Comparison of ENCODE assay signal across 1 cellular context in genomic region chr1:42456010-42456753, GRCh38.
TF ChIP-seq lines count a peak whose summit lies in the region.

PPCS (plus strand) TSS chr1:42456543; CDS start chr1:42456566, 23 bp downstream.
A gene with protein sequence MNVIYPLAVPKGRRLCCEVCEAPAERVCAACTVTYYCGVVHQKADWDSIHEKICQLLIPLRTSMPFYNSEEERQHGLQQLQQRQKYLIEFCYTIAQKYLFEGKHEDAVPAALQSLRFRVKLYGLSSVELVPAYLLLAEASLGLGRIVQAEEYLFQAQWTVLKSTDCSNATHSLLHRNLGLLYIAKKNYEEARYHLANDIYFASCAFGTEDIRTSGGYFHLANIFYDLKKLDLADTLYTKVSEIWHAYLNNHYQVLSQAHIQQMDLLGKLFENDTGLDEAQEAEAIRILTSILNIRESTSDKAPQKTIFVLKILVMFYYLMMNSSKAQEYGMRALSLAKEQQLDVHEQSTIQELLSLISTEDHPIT (minus strand): TSS chr1:42456022. CDS start chr1:42455997, 25 bp downstream.

TF ChIP-seq in HepG2, 621 proteins besides CTCF, POLR2A, EP300 and RAD21 (continued from another document and continues in another):
- TF ChIP-seq NCOR1 (IDR thresholded peaks at IDR 0.05; ENCODE audit: borderline replicate concordance, low read length) (0 out of 2 replicates have a peak, but pooled peaks have one; percentile 27), GTF3A (CRISPR knock-in tag; conservative IDR thresholded peaks at IDR 0.05) (no peak), ZNF407 (CRISPR knock-in tag; IDR thresholded peaks at IDR 0.05; ENCODE audit: not compliant biosample characterization) (peak; percentile 16), TP53 (CRISPR knock-in tag; conservative IDR thresholded peaks at IDR 0.05) (no peak), MTA3 (CRISPR knock-in tag; IDR thresholded peaks at IDR 0.05) (no peak), ZSCAN31 (CRISPR knock-in tag; IDR thresholded peaks at IDR 0.05; ENCODE audit: low read depth) (peak; percentile 46; the same call in 1 of the 2 replicates), TGIF2 (CRISPR knock-in tag; IDR thresholded peaks at IDR 0.05) (peak; percentile 30; the same call in 1 of the 2 replicates), ZNF160 (CRISPR knock-in tag; IDR thresholded peaks at IDR 0.05) (peak; percentile 26; the same call in 1 of the 2 replicates), ZHX2 (IDR thresholded peaks at IDR 0.05; ENCODE audit: low read depth) (peak; percentile 53; the same call in 1 of the 2 replicates), ZHX2 (CRISPR knock-in tag; IDR thresholded peaks at IDR 0.05; ENCODE audit: borderline replicate concordance) (no peak), ZNF335 (CRISPR knock-in tag; IDR thresholded peaks at IDR 0.05) (peak; percentile 71; the same call in 1 of the 2 replicates), ZNF256 (CRISPR knock-in tag; conservative IDR thresholded peaks at IDR 0.05) (0 out of 2 replicates have a peak, but pooled peaks have one; percentile 15), GABPA (IDR thresholded peaks at IDR 0.05; ENCODE audit: low read depth, low read length) (no peak; the same call in 1 of the 2 replicates), GABPA (CRISPR knock-in tag; IDR thresholded peaks at IDR 0.05; ENCODE audit: low read depth) (0 out of 2 replicates have a peak, but pooled peaks have one; percentile 22), TAF1 (CRISPR knock-in tag; IDR thresholded peaks at IDR 0.05) (peak; percentile 97), SOX13 (IDR thresholded peaks at IDR 0.05) (no peak), SOX13 (CRISPR knock-in tag; conservative IDR thresholded peaks at IDR 0.05 in 1 of 2, IDR thresholded peaks at IDR 0.05 in 1 of 2) (peak in 1 of 2 experiments; percentile 19; a peak in 1 of 4 replicates), ZFP41 (CRISPR knock-in tag; IDR thresholded peaks at IDR 0.05; ENCODE audit: borderline replicate concordance) (peak; percentile 55; the same call in 1 of the 2 replicates), ZNF563 (CRISPR knock-in tag; IDR thresholded peaks at IDR 0.05) (peak; percentile 71), U2AF2 (IDR thresholded peaks at IDR 0.05; ENCODE audit: low read depth, low read length) (0 out of 2 replicates have a peak, but pooled peaks have one; percentile 77), ZNF230 (CRISPR knock-in tag; IDR thresholded peaks at IDR 0.05) (peak; percentile 87; the same call in 1 of the 2 replicates), ESRRA (CRISPR knock-in tag; IDR thresholded peaks at IDR 0.05; ENCODE audit: low read depth) (peak; percentile 62; the same call in 1 of the 2 replicates), HIC2 (CRISPR knock-in tag; IDR thresholded peaks at IDR 0.05; ENCODE audit: low read depth) (no peak; the same call in 1 of the 2 replicates), NFE2 (CRISPR knock-in tag; IDR thresholded peaks at IDR 0.05) (no peak), CSRNP1 (CRISPR knock-in tag; IDR thresholded peaks at IDR 0.05) (no peak), KDM2A (CRISPR knock-in tag; IDR thresholded peaks at IDR 0.05; ENCODE audit: borderline replicate concordance, low read depth) (peak; percentile 72; the same call in 1 of the 2 replicates), ISL2 (CRISPR knock-in tag; IDR thresholded peaks at IDR 0.05) (peak; percentile 8; the same call in 1 of the 2 replicates), CBX2 (IDR thresholded peaks at IDR 0.05; ENCODE audit: low read depth, low read length) (no peak), CBX2 (CRISPR knock-in tag; IDR thresholded peaks at IDR 0.05; ENCODE audit: low read depth) (no peak)
- TF ChIP-seq, protein P1, sequence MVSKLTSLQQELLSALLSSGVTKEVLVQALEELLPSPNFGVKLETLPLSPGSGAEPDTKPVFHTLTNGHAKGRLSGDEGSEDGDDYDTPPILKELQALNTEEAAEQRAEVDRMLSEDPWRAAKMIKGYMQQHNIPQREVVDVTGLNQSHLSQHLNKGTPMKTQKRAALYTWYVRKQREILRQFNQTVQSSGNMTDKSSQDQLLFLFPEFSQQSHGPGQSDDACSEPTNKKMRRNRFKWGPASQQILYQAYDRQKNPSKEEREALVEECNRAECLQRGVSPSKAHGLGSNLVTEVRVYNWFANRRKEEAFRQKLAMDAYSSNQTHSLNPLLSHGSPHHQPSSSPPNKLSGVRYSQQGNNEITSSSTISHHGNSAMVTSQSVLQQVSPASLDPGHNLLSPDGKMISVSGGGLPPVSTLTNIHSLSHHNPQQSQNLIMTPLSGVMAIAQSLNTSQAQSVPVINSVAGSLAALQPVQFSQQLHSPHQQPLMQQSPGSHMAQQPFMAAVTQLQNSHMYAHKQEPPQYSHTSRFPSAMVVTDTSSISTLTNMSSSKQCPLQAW (CRISPR knock-in tag; IDR thresholded peaks at IDR 0.05) = peak; percentile 13; the same call in 1 of the 2 replicates
